ENCODE assay signal across 12 cellular contexts in the genomic region with DNA sequence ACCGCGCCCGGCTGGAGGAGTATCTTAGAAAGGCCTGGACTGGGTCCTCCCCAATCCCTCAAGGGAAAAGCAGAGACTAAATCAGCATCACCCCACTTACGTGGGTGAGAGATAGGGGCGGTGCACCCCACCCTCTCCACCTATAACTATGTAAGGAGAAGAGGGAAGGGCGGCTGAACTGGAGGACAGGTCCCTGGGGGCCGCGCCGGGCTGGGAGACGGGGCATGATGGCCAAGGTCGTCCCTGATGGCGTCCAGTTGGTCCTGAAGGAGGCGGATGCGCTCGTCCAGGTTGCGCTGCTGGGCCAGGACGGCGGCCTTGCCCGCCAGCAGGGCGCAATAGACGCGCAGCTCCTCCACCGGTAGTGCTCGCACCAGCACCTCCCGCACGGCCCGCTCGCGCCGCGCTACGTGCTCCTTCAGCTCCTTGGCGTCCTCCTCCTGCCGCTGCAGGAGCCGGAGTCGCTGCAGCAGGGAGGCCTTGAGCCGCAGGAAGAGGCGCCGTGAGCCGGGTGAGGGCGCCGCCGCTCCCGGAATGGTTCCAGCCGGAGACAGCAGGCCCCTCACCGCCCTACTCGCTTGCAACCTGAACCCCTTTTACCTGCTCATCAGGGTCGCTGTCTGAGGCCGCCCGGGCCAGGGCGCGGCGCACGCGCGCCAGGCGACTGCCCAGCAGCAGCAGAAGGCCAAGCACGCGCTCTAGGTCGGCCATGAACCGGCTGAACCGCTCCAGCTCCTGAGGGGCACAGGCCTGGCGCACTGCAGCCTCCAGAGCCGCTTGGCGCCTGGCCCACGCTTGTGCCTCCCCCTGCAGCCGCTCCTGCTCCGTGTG. TPM values are rescaled to one million over a fixed set of nuclear protein-coding genes. Genes with fewer than 3 reads are reported as not detected.
DNase-seq lines count a peak whose midpoint lies in the region; ATAC-seq and TF ChIP-seq lines count a peak whose summit lies in the region.
"Had no signal": no experiment of that assay in that cellular context is flagged by ENCODE, and none has a peak within 500 bp of the region (broad histone marks: within the 10 kb centered on the region; RNA-seq: fewer than 3 reads in every experiment).

No MANE protein-coding gene starts in this region.

- TF ChIP-seq CTCF in body of pancreas (IDR thresholded peaks at IDR 0.05) (peak in 1 of 7 experiments; percentile 13), suprapubic skin (IDR thresholded peaks at IDR 0.05) (no peak)

- DNase-seq in T-helper 2 cell treated with Interferon-gamma antibody and Interleukin-4, amounts not matched to agents 5 μg/mL and 100 μg/mL, for 36 hours (ENCODE audit: low spot score): no peak
- no peak for DNase-seq in T-helper 2 cell
- peak; percentile 38 to 65 (median 52) for DNase-seq in body of pancreas
- peak; percentile 90 for DNase-seq in islet precursor cell
- peak in 1 of 2 donors; percentile 77 for DNase-seq in suprapubic skin (ENCODE audit: low spot score in 2 of 2)
- DNase-seq in D341Med (ENCODE audit: low spot score): no peak
- DNase-seq in cerebellar nuclear complex (lab: John Stamatoyannopoulos, UW): no peak
- DNase-seq: effector CD8-positive, alpha-beta T cell; NCI-H2107 had no signal

- 26 to 60% methylated on average over 25 to 68 of the region's 68 CpGs for WGBS in body of pancreas, 2 donors
- WGBS in suprapubic skin: 63% methylated on average over 30 of the region's 68 CpGs

- H3K27me3 Mint-ChIP-seq in T-helper 2 cell treated with Interferon-gamma antibody and Interleukin-4, amounts not matched to agents 5 μg/mL and 100 μg/mL, for 36 hours (ENCODE audit: low read depth): peaks cover 61% of the 10 kb centered on the region

- ATAC-seq in body of pancreas (peak; percentile 25), HG02852 (IDR thresholded peaks at IDR 0.05; ENCODE audit: unreplicated experiment) (no peak)
- ATAC-seq: A549; activated CD4-positive, CD25-positive, alpha-beta regulatory T cell treated with anti-CD3 and anti-CD28 coated beads, Interleukin-2, amount 50 U/mL, for 24 hours had no signal

- no peak for TF ChIP-seq EP300 in suprapubic skin (IDR thresholded peaks at IDR 0.05)

- H3K4me1 ChIP-seq in body of pancreas (peaks cover 17% of the 10 kb centered on the region), suprapubic skin (peaks cover 26% of the 10 kb centered on the region)

- TF ChIP-seq POLR2A in body of pancreas (IDR thresholded peaks at IDR 0.05) (no peak), suprapubic skin (IDR thresholded peaks at IDR 0.05) (no peak)

- H3K4me3 Mint-ChIP-seq in T-helper 2 cell treated with Interferon-gamma antibody and Interleukin-4, amounts not matched to agents 5 μg/mL and 100 μg/mL, for 36 hours: peak overlapping the region; percentile 34

- H3K27me3 ChIP-seq in body of pancreas: no peaks in the 10 kb centered on the region
- H3K27me3 ChIP-seq in suprapubic skin: peaks cover 15% of the 10 kb centered on the region

- H3K36me3 ChIP-seq in body of pancreas (replicated peaks in 1 of 2; ENCODE audit: insufficient read depth in 1 of 2, low read depth in 2 of 2) (no peaks in the 10 kb centered on the region), suprapubic skin (no peaks in the 10 kb centered on the region)

- H3K4me1 Mint-ChIP-seq in T-helper 2 cell treated with Interferon-gamma antibody and Interleukin-4, amounts not matched to agents 5 μg/mL and 100 μg/mL, for 36 hours (ENCODE audit: low read depth): peaks cover 15% of the 10 kb centered on the region

- H3K4me3 ChIP-seq in body of pancreas (no peak overlapping the region), suprapubic skin (peak overlapping the region; percentile 29)
- H3K4me3 ChIP-seq: A549 had no signal

- no peaks in the 10 kb centered on the region for H3K36me3 Mint-ChIP-seq in T-helper 2 cell treated with Interferon-gamma antibody and Interleukin-4, amounts not matched to agents 5 μg/mL and 100 μg/mL, for 36 hours (ENCODE audit: low read depth)

- H3K27ac ChIP-seq in body of pancreas (peak overlapping the region in 1 of 4 donors; percentile 30), suprapubic skin (no peak overlapping the region)
- H3K27ac ChIP-seq: A549 had no signal

- H3K9me3 Mint-ChIP-seq in T-helper 2 cell treated with Interferon-gamma antibody and Interleukin-4, amounts not matched to agents 5 μg/mL and 100 μg/mL, for 36 hours: no peaks in the 10 kb centered on the region

- H3K9me3 ChIP-seq in body of pancreas: no peaks in the 10 kb centered on the region
- no peaks in the 10 kb centered on the region for H3K9me3 ChIP-seq in suprapubic skin
- H3K9me3 ChIP-seq: A549 had no signal

- H3K27ac Mint-ChIP-seq in T-helper 2 cell treated with Interferon-gamma antibody and Interleukin-4, amounts not matched to agents 5 μg/mL and 100 μg/mL, for 36 hours: no peak overlapping the region

- intact Hi-C loops in body of pancreas (cut with DNase I): loop anchor here (5.0 kb wide), 1 partner anchor 71 kb away; no protein-coding TSS in a partner anchor

RNA-seq across cellular contexts. Expression of gene SHROOM1, which starts 7.6 kb away (rescaled TPM):
- total RNA-seq in body of pancreas: 10 to 100 TPM; 19.5 to 27.4 TPM
- total RNA-seq in suprapubic skin: 1 to 10 TPM in 3 of 4 donors, under 1 TPM in 1; 0.76 to 2.8 (median 2.3) TPM

RNA-seq across cellular contexts. Expression of gene SOWAHA, which starts 9.8 kb away (rescaled TPM):
- total RNA-seq in body of pancreas (1 to 10 TPM; 7.3 to 9.6 TPM), suprapubic skin (under 1 TPM in 3 of 4 donors, not detected in 1; 0.23 to 0.93 (median 0.48) TPM)

RNA-seq across cellular contexts. Expression of gene GDF9, which starts 43.4 kb away (rescaled TPM):
- total RNA-seq in body of pancreas (under 1 TPM; 0.26 to 0.33 TPM), suprapubic skin (1 to 10 TPM in 1 of 4 donors, under 1 TPM in 3; 0.47 to 4.8 (median 0.90) TPM)

RNA-seq across cellular contexts. Expression of gene UQCRQ, which starts 43.6 kb away (rescaled TPM):
- total RNA-seq in body of pancreas: 10 to 100 TPM; 55.3 to 84.4 TPM
- 100 to 1,000 TPM; 124 to 243 (median 161) TPM for total RNA-seq in suprapubic skin

RNA-seq across cellular contexts. Expression of gene SEPTIN8, which starts 45.8 kb away (rescaled TPM):
- total RNA-seq in body of pancreas (10 to 100 TPM; 27.5 to 27.7 TPM), suprapubic skin (10 to 100 TPM; 75.9 to 85.0 (median 80.8) TPM)

Comparison
In these comparisons a context has a peak if more than half of its experiments do, and no peak if none do; other contexts are left out.
1. DNase-seq: peak in body of pancreas (4 of 4) and islet precursor cell (single experiment); none in T-helper 2 cell treated with Interferon-gamma antibody and Interleukin-4, amounts not matched to agents 5 μg/mL and 100 μg/mL, for 36 hours (single experiment), T-helper 2 cell (0 of 5), D341Med (single experiment) and cerebellar nuclear complex (0 of 2).
2. RNA of gene SHROOM1, which starts 7.6 kb away (total RNA-seq): 19.5 to 27.4 TPM in body of pancreas; 0.76 to 2.8 TPM in suprapubic skin; every median in the first group is over 4 times any median in the second.
3. RNA of gene SOWAHA, which starts 9.8 kb away (total RNA-seq): 7.3 to 9.6 TPM in body of pancreas; 0.23 to 0.93 TPM in suprapubic skin; every median in the first group is over 4 times any median in the second.